In genomic region chr2:191846787-191847620, GRCh38 we compare ENCODE assay signal across 8 cellular contexts. TPM values are rescaled to one million over a fixed set of nuclear protein-coding genes. Genes with fewer than 3 reads are reported as not detected.
DNase-seq lines count a peak whose midpoint lies in the region; ATAC-seq and TF ChIP-seq lines count a peak whose summit lies in the region.

Gene CAVIN2 (minus strand): TSS chr2:191847088. CDS start chr2:191846925, 163 bp downstream.

- peak within 1 kb of the TSS in 3 of 4 donors; percentile 37 to 73 (median 54) for H3K27ac ChIP-seq in body of pancreas
- peak within 1 kb of the TSS; percentile 8 for H3K27ac ChIP-seq in substantia nigra (ENCODE audit: low read depth, low read length, poor library complexity, severe bottlenecking)

- no peaks in the 10 kb centered on the region for H3K9me3 ChIP-seq in body of pancreas

- no peaks in the 10 kb centered on the region for H3K27me3 ChIP-seq in body of pancreas

- peak; percentile 82 for DNase-seq in DMS53 (lab: John Stamatoyannopoulos, UW)
- DNase-seq in body of pancreas, result peak; percentile 35 to 58 (median 52)
- DNase-seq in kidney tubule cell (ENCODE audit: low spot score), result peak; percentile 85
- no peak for DNase-seq in substantia nigra (lab: John Stamatoyannopoulos, UW)
- no peak for DNase-seq in ecto neural progenitor cell (ENCODE audit: low spot score)
- no peak for DNase-seq in GM13977 (ENCODE audit: low spot score)

- peak; percentile 65 for ATAC-seq in HG02885 (IDR thresholded peaks at IDR 0.05; ENCODE audit: poor library complexity, unreplicated experiment)
- ATAC-seq in body of pancreas, result peak; percentile 78
- ATAC-seq in HG03521 (IDR thresholded peaks at IDR 0.05; ENCODE audit: unreplicated experiment), result no peak

- TF ChIP-seq CTCF in body of pancreas (IDR thresholded peaks at IDR 0.05), result no peak
- no peak for TF ChIP-seq CTCF in GM13977 (IDR thresholded peaks at IDR 0.05; ENCODE audit: extremely low read depth, insufficient read depth, missing control alignments)

- no peak within 1 kb of the TSS for H3K4me3 ChIP-seq in body of pancreas

- intact Hi-C loops in body of pancreas (cut with DNase I), result no loop called here

- peak; percentile 25 to 50 (median 37) for TF ChIP-seq POLR2A in body of pancreas (IDR thresholded peaks at IDR 0.05)

- 7 to 18% methylated on average over 12 to 16 of the region's 16 CpGs for WGBS in body of pancreas, 2 donors

- H3K36me3 ChIP-seq in body of pancreas (replicated peaks in 1 of 2; ENCODE audit: insufficient read depth in 1 of 2, low read depth in 2 of 2), result no peaks in the 10 kb centered on the region

- in situ Hi-C loops in GM13977 (cut with MboI; ENCODE audit: low pct_unique_long_range_greater_than_20kb, low sequenced_read_pairs, unreplicated experiment), result no loop called here

- H3K4me1 ChIP-seq in body of pancreas, result peaks cover 12% of the 10 kb centered on the region

RNA-seq across cellular contexts. Expression of gene CAVIN2, which starts in this region (rescaled TPM):
- total RNA-seq in body of pancreas, result 10 to 100 TPM; 10.9 to 15.8 TPM

Comparison
In these comparisons a context has a peak if more than half of its experiments do, and no peak if none do; other contexts are left out.
1. DNase-seq: peak in DMS53 (single experiment), body of pancreas (4 of 4) and kidney tubule cell (single experiment); none in substantia nigra (0 of 49), ecto neural progenitor cell (single experiment) and GM13977 (single experiment).